ENCODE assay signal across 8 cellular contexts in the genomic region with DNA sequence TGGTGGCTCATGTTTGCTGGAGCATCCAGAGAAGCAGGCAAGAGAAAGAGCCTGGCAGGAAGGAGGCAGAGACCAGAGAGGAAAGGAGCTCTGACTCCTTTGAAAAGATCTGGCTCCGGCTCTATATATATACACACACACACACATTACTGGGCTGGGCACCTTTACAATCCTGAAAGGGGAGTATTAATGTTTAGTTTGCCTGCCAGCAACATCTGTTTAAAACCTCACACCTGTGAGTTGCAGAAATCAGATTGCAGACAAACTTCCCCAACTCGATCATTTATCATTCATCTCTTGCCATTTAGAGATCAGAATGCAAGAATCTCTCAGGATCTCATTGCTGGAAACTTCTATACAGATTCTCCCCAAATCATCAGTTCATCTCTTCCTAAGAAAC. TPM values are rescaled to one million over a fixed set of nuclear protein-coding genes. Genes with fewer than 3 reads are reported as not detected.
"Had no signal": no experiment of that assay in that cellular context is flagged by ENCODE, and none has a peak within 500 bp of the region (broad histone marks: within the 10 kb centered on the region; RNA-seq: fewer than 3 reads in every experiment).

Gene KRT77 (minus strand): TSS at position 101 of the 400 bp plus-strand sequence. CDS start 90 bp downstream, at position 11.

- H3K4me1 Mint-ChIP-seq: IgD-negative memory B cell had no signal

- H3K4me3 ChIP-seq: GM23338, HAP-1 had no signal

- H3K27ac Mint-ChIP-seq: GM23338, HFFc6 had no signal

- DNase-seq: H7, HFFc6, KBM-7 had no signal

- H3K4me3 Mint-ChIP-seq: GM23338, HFFc6, IgD-negative memory B cell had no signal

- H3K36me3 Mint-ChIP-seq: IgD-negative memory B cell had no signal

- H3K9me3 Mint-ChIP-seq: GM23338, HFFc6, IgD-negative memory B cell had no signal

RNA-seq across cellular contexts. Expression of gene KRT77, which starts in this region (rescaled TPM):
- total RNA-seq: GM23338, H4, H7, HFFc6, HT-29 had no signal
